ENCODE assay signal across 26 cellular contexts in genomic region chr9:129732946-129733631, GRCh38. TPM values are rescaled to one million over a fixed set of nuclear protein-coding genes. Genes with fewer than 3 reads are reported as not detected.
"Had no signal": no experiment of that assay in that cellular context is flagged by ENCODE, and none has a peak within 500 bp of the region (broad histone marks: within the 10 kb centered on the region; RNA-seq: fewer than 3 reads in every experiment).

No MANE protein-coding gene starts in this region.

- H3K36me3 Mint-ChIP-seq: memory B cell; naive thymus-derived CD4-positive, alpha-beta T cell; natural killer cell treated with Interleukin-12 subunit alpha and Interleukin-12 subunit beta and Interleukin-15 and Interleukin-18, amount 100 ng/mL, for 72 hours; stimulated activated memory B cell treated with anti-CD40 and anti-IgM and Interleukin-4, amounts not matched to agents 10 μg/mL and 1 μg/mL and 100 μg/mL, for 72 hours; type B pancreatic cell had no signal

- H3K9me3 ChIP-seq: heart right ventricle, left ventricle myocardium inferior, mucosa of descending colon, psoas muscle, right lobe of liver, tibial nerve, uterus had no signal

- H3K4me1 ChIP-seq: parathyroid adenoma, psoas muscle, right lobe of liver, uterus had no signal

- H3K4me3 ChIP-seq: heart right ventricle, hepatocyte, left ventricle myocardium inferior, lung, mucosa of descending colon, psoas muscle, right lobe of liver, smooth muscle cell, tibial nerve, uterus had no signal

- H3K9ac ChIP-seq: parathyroid adenoma had no signal

- H3K4me2 ChIP-seq: hepatocyte, smooth muscle cell had no signal

- H2AFZ ChIP-seq: hepatocyte, parathyroid adenoma had no signal

- H3K36me3 ChIP-seq: heart right ventricle, left ventricle myocardium inferior, right lobe of liver, tibial nerve, uterus had no signal

- H3K79me2 ChIP-seq: hepatocyte, parathyroid adenoma had no signal

- ATAC-seq: heart right ventricle; mucosa of descending colon; naive thymus-derived CD4-positive, alpha-beta T cell; natural killer cell treated with Interleukin-12 subunit alpha and Interleukin-12 subunit beta and Interleukin-15 and Interleukin-18, amount 100 ng/mL, for 72 hours; psoas muscle; right lobe of liver; stimulated activated memory B cell treated with anti-CD40 and anti-IgM and Interleukin-4, amounts not matched to agents 10 μg/mL and 1 μg/mL and 100 μg/mL, for 72 hours; stimulated activated naive CD8-positive, alpha-beta T cell treated with anti-CD3 and anti-CD28 coated beads, Interleukin-15, amount 100 ng/mL, for 72 hours had no signal

- H3K9me3 Mint-ChIP-seq: memory B cell; naive thymus-derived CD4-positive, alpha-beta T cell; natural killer cell treated with Interleukin-12 subunit alpha and Interleukin-12 subunit beta and Interleukin-15 and Interleukin-18, amount 100 ng/mL, for 72 hours; stimulated activated memory B cell treated with anti-CD40 and anti-IgM and Interleukin-4, amounts not matched to agents 10 μg/mL and 1 μg/mL and 100 μg/mL, for 72 hours; stimulated activated naive CD8-positive, alpha-beta T cell treated with anti-CD3 and anti-CD28 coated beads, Interleukin-15, amount 100 ng/mL, for 72 hours; type B pancreatic cell had no signal

- H3K4me3 Mint-ChIP-seq: memory B cell; naive thymus-derived CD4-positive, alpha-beta T cell; natural killer cell treated with Interleukin-12 subunit alpha and Interleukin-12 subunit beta and Interleukin-15 and Interleukin-18, amount 100 ng/mL, for 72 hours; stimulated activated memory B cell treated with anti-CD40 and anti-IgM and Interleukin-4, amounts not matched to agents 10 μg/mL and 1 μg/mL and 100 μg/mL, for 72 hours; stimulated activated naive CD8-positive, alpha-beta T cell treated with anti-CD3 and anti-CD28 coated beads, Interleukin-15, amount 100 ng/mL, for 72 hours; type B pancreatic cell had no signal

- DNase-seq: heart right ventricle; islet precursor cell; left ventricle myocardium inferior; midbrain; mucosa of descending colon; naive thymus-derived CD4-positive, alpha-beta T cell; nucleus accumbens; psoas muscle; right lobe of liver; stimulated activated CD4-positive, alpha-beta T cell treated with anti-CD3 and anti-CD28 coated beads, Interleukin-1b, Interleukin-23, amount 100 ng/mL, for 48 hours; stimulated activated CD4-positive, alpha-beta T cell treated with anti-CD3 and anti-CD28 coated beads, Interleukin-4, amount 100 ng/mL, for 24 hours; stimulated activated CD8-positive, alpha-beta memory T cell treated with anti-CD3 and anti-CD28 coated beads, Interleukin-4, amount 100 ng/mL, for 48 hours; stimulated activated naive CD4-positive, alpha-beta T cell treated with Interleukin-2 at 50 U/mL for 16 hours; stimulated activated naive CD8-positive, alpha-beta T cell treated with anti-CD3 and anti-CD28 coated beads, Interleukin-15, amount 100 ng/mL, for 72 hours; substantia nigra; uterus had no signal

- H3K27ac ChIP-seq: heart right ventricle, hepatocyte, left ventricle myocardium inferior, parathyroid adenoma, psoas muscle, right lobe of liver, tibial nerve, uterus had no signal

- H3K27me3 ChIP-seq: hepatocyte, right lobe of liver, uterus had no signal

- H3K27ac Mint-ChIP-seq: memory B cell; naive thymus-derived CD4-positive, alpha-beta T cell; natural killer cell treated with Interleukin-12 subunit alpha and Interleukin-12 subunit beta and Interleukin-15 and Interleukin-18, amount 100 ng/mL, for 72 hours; stimulated activated memory B cell treated with anti-CD40 and anti-IgM and Interleukin-4, amounts not matched to agents 10 μg/mL and 1 μg/mL and 100 μg/mL, for 72 hours; type B pancreatic cell had no signal

RNA-seq across cellular contexts. Expression of gene PTGES, which starts 19.8 kb away (rescaled TPM):
- total RNA-seq: myocyte; natural killer cell treated with Interleukin-12 subunit alpha and Interleukin-12 subunit beta and Interleukin-15 and Interleukin-18, amount 100 ng/mL, for 72 hours had no signal
- polyA plus RNA-seq: naive thymus-derived CD4-positive, alpha-beta T cell had no signal
